Comparison of ENCODE assay signal across 1 cellular context in genomic region chr20:37518059-37518458, GRCh38.
TF ChIP-seq lines count a peak whose summit lies in the region.

No MANE protein-coding gene starts in this region.

TF ChIP-seq in HepG2, 621 proteins besides CTCF, POLR2A, EP300 and RAD21:
- no peak for TF ChIP-seq ZSCAN30 (CRISPR knock-in tag; IDR thresholded peaks at IDR 0.05)
- TF ChIP-seq ZNF446 (CRISPR knock-in tag; IDR thresholded peaks at IDR 0.05): 0 out of 2 replicates have a peak, but pooled peaks have one; percentile 38
